In genomic region chr9:94084314-94084713, GRCh38 we compare ENCODE assay signal across 8 cellular contexts. TPM values are rescaled to one million over a fixed set of nuclear protein-coding genes. Genes with fewer than 3 reads are reported as not detected.
DNase-seq lines count a peak whose midpoint lies in the region; ATAC-seq and TF ChIP-seq lines count a peak whose summit lies in the region.

A gene with protein sequence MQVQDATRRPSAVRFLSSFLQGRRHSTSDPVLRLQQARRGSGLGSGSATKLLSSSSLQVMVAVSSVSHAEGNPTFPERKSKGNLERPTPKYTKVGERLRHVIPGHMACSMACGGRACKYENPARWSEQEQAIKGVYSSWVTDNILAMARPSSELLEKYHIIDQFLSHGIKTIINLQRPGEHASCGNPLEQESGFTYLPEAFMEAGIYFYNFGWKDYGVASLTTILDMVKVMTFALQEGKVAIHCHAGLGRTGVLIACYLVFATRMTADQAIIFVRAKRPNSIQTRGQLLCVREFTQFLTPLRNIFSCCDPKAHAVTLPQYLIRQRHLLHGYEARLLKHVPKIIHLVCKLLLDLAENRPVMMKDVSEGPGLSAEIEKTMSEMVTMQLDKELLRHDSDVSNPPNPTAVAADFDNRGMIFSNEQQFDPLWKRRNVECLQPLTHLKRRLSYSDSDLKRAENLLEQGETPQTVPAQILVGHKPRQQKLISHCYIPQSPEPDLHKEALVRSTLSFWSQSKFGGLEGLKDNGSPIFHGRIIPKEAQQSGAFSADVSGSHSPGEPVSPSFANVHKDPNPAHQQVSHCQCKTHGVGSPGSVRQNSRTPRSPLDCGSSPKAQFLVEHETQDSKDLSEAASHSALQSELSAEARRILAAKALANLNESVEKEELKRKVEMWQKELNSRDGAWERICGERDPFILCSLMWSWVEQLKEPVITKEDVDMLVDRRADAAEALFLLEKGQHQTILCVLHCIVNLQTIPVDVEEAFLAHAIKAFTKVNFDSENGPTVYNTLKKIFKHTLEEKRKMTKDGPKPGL (plus strand): TSS chr9:94084464. CDS start chr9:94084531, 67 bp downstream.

- no peaks in the 10 kb centered on the region for H4K20me1 ChIP-seq in neural progenitor cell (ENCODE audit: low read depth)
- no peaks in the 10 kb centered on the region for H4K20me1 ChIP-seq in MM.1S (ENCODE audit: insufficient read depth, low read length)

- no peaks in the 10 kb centered on the region for H3K9me2 ChIP-seq in MM.1S (replicated peaks; ENCODE audit: insufficient read depth, low read length)

- H3K9ac ChIP-seq in neural progenitor cell, result no peak within 1 kb of the TSS
- H3K9ac ChIP-seq in MM.1S (ENCODE audit: low read length), result no peak within 1 kb of the TSS

- no peak within 1 kb of the TSS for H3K4me3 ChIP-seq in fibroblast of mammary gland (ENCODE audit: control insufficient read depth, low read depth, low read length)
- H3K4me3 ChIP-seq in neural progenitor cell, result peak within 1 kb of the TSS; percentile 16
- H3K4me3 ChIP-seq in MM.1S (ENCODE audit: low read length), result no peak within 1 kb of the TSS

- TF ChIP-seq CTCF in fibroblast of mammary gland (conservative IDR thresholded peaks at IDR 0.05; ENCODE audit: control insufficient read depth, insufficient read depth, low read depth, low read length) (no peak), neural progenitor cell (IDR thresholded peaks at IDR 0.05) (no peak), MM.1S (IDR thresholded peaks at IDR 0.05; ENCODE audit: low read length) (no peak)

- POLR2A ChIA-PET in activated CD4-positive, alpha-beta T cell treated with anti-CD3 and anti-CD28 coated beads, Interleukin-2, amount 10 ng/mL, durations not matched to agents 7 days and 5 days (lab: Charles Lee), result no interaction called here

- peaks cover 18% of the 10 kb centered on the region for H3K4me1 ChIP-seq in neural progenitor cell
- H3K4me1 ChIP-seq in MM.1S (ENCODE audit: low read length), result no peaks in the 10 kb centered on the region

- peaks cover 56% of the 10 kb centered on the region for H3K4me1 Mint-ChIP-seq in neural progenitor cell
- peaks cover 2% of the 10 kb centered on the region for H3K4me1 Mint-ChIP-seq in activated CD4-positive, alpha-beta T cell treated with anti-CD3 and anti-CD28 coated beads, Interleukin-2, amount 10 ng/mL, durations not matched to agents 7 days and 5 days
- H3K4me1 Mint-ChIP-seq in natural killer cell treated with Interleukin-12 subunit alpha and Interleukin-12 subunit beta and Interleukin-15 and Interleukin-18, amount 100 ng/mL, for 72 hours (ENCODE audit: low read depth in 2 of 2), result peaks cover 0 to 5% of the 10 kb centered on the region in 2 donors

- peaks cover 10% of the 10 kb centered on the region for H3K36me3 Mint-ChIP-seq in neural progenitor cell
- H3K36me3 Mint-ChIP-seq in activated CD4-positive, alpha-beta T cell treated with anti-CD3 and anti-CD28 coated beads, Interleukin-2, amount 10 ng/mL, durations not matched to agents 7 days and 5 days (ENCODE audit: low read depth), result peaks cover 4% of the 10 kb centered on the region
- H3K36me3 Mint-ChIP-seq in natural killer cell treated with Interleukin-12 subunit alpha and Interleukin-12 subunit beta and Interleukin-15 and Interleukin-18, amount 100 ng/mL, for 72 hours, result no peaks in the 10 kb centered on the region

- H3K9me3 ChIP-seq in neural progenitor cell (ENCODE audit: low read depth), result no peaks in the 10 kb centered on the region
- no peaks in the 10 kb centered on the region for H3K9me3 ChIP-seq in MM.1S (replicated peaks; ENCODE audit: insufficient read depth, low read length)

- peak; percentile 56 for DNase-seq in EL
- peak; percentile 76 for DNase-seq in NCI-H460 (ENCODE audit: extremely low read depth, low read depth)
- peak; percentile 75 for DNase-seq in fibroblast of mammary gland (ENCODE audit: low read depth)
- peak; percentile 78 for DNase-seq in neural progenitor cell (ENCODE audit: low spot score)
- DNase-seq in activated CD4-positive, alpha-beta T cell treated with anti-CD3 and anti-CD28 coated beads, Interleukin-2, amount 10 ng/mL, durations not matched to agents 7 days and 5 days, result no peak
- no peak for DNase-seq in natural killer cell treated with Interleukin-12 subunit alpha and Interleukin-12 subunit beta and Interleukin-15 and Interleukin-18, amount 100 ng/mL, for 72 hours (ENCODE audit: low spot score)
- no peak for DNase-seq in MM.1S
- no peak for DNase-seq in cortex of kidney (lab: John Stamatoyannopoulos, UW)

- CTCF ChIA-PET in activated CD4-positive, alpha-beta T cell treated with anti-CD3 and anti-CD28 coated beads, Interleukin-2, amount 10 ng/mL, durations not matched to agents 7 days and 5 days (lab: Charles Lee), result no interaction called here

- no peaks in the 10 kb centered on the region for H3K36me3 ChIP-seq in neural progenitor cell
- no peaks in the 10 kb centered on the region for H3K36me3 ChIP-seq in MM.1S (replicated peaks; ENCODE audit: insufficient read depth, low read length)

- H3K79me2 ChIP-seq in neural progenitor cell (ENCODE audit: low read depth) (no peaks in the 10 kb centered on the region), MM.1S (ENCODE audit: low read length) (no peaks in the 10 kb centered on the region)

- no peak within 1 kb of the TSS for H3K27ac ChIP-seq in neural progenitor cell
- H3K27ac ChIP-seq in MM.1S (ENCODE audit: low read length), result no peak within 1 kb of the TSS

- H3F3A ChIP-seq in neural progenitor cell (ENCODE audit: low read depth) (no peaks in the 10 kb centered on the region), MM.1S (ENCODE audit: insufficient read depth, low read length) (no peaks in the 10 kb centered on the region)

- H3K27me3 ChIP-seq in neural progenitor cell (no peaks in the 10 kb centered on the region), MM.1S (replicated peaks; ENCODE audit: insufficient read depth, low read length) (no peaks in the 10 kb centered on the region)

- H3K27me3 Mint-ChIP-seq in neural progenitor cell (ENCODE audit: insufficient read depth, low read depth), result no peaks in the 10 kb centered on the region
- no peaks in the 10 kb centered on the region for H3K27me3 Mint-ChIP-seq in activated CD4-positive, alpha-beta T cell treated with anti-CD3 and anti-CD28 coated beads, Interleukin-2, amount 10 ng/mL, durations not matched to agents 7 days and 5 days
- H3K27me3 Mint-ChIP-seq in natural killer cell treated with Interleukin-12 subunit alpha and Interleukin-12 subunit beta and Interleukin-15 and Interleukin-18, amount 100 ng/mL, for 72 hours, result no peaks in the 10 kb centered on the region

- H3K27ac Mint-ChIP-seq in neural progenitor cell, result peak within 1 kb of the TSS; percentile 84
- H3K27ac Mint-ChIP-seq in activated CD4-positive, alpha-beta T cell treated with anti-CD3 and anti-CD28 coated beads, Interleukin-2, amount 10 ng/mL, durations not matched to agents 7 days and 5 days, result no peak within 1 kb of the TSS
- H3K27ac Mint-ChIP-seq in natural killer cell treated with Interleukin-12 subunit alpha and Interleukin-12 subunit beta and Interleukin-15 and Interleukin-18, amount 100 ng/mL, for 72 hours, result no peak within 1 kb of the TSS

- H2AFZ ChIP-seq in neural progenitor cell (replicated peaks) (peak within 1 kb of the TSS; percentile 22), MM.1S (ENCODE audit: low read length) (no peak within 1 kb of the TSS)

- H3K9me3 Mint-ChIP-seq in neural progenitor cell, result no peaks in the 10 kb centered on the region
- H3K9me3 Mint-ChIP-seq in activated CD4-positive, alpha-beta T cell treated with anti-CD3 and anti-CD28 coated beads, Interleukin-2, amount 10 ng/mL, durations not matched to agents 7 days and 5 days, result no peaks in the 10 kb centered on the region
- no peaks in the 10 kb centered on the region for H3K9me3 Mint-ChIP-seq in natural killer cell treated with Interleukin-12 subunit alpha and Interleukin-12 subunit beta and Interleukin-15 and Interleukin-18, amount 100 ng/mL, for 72 hours

- H3K4me3 Mint-ChIP-seq in neural progenitor cell, result peak within 1 kb of the TSS; percentile 81
- H3K4me3 Mint-ChIP-seq in activated CD4-positive, alpha-beta T cell treated with anti-CD3 and anti-CD28 coated beads, Interleukin-2, amount 10 ng/mL, durations not matched to agents 7 days and 5 days, result no peak within 1 kb of the TSS
- no peak within 1 kb of the TSS for H3K4me3 Mint-ChIP-seq in natural killer cell treated with Interleukin-12 subunit alpha and Interleukin-12 subunit beta and Interleukin-15 and Interleukin-18, amount 100 ng/mL, for 72 hours

- no peak for ATAC-seq in natural killer cell treated with Interleukin-12 subunit alpha and Interleukin-12 subunit beta and Interleukin-15 and Interleukin-18, amount 100 ng/mL, for 72 hours

- H3K4me2 ChIP-seq in neural progenitor cell (peak within 1 kb of the TSS; percentile 54), MM.1S (ENCODE audit: low read depth, low read length) (no peak within 1 kb of the TSS)

RNA-seq across cellular contexts. Expression of the gene that starts here (rescaled TPM):
- total RNA-seq in NCI-H460 (2014; rRNA removed; shearing (Covaris generic)), result 31.6 and 36.0 TPM in 2 replicates
- polyA plus RNA-seq in NCI-H460 (2014; cell fraction: nucleus; rRNA removed), result 20.6 and 30.5 TPM in 2 replicates
- total RNA-seq in neural progenitor cell (ENCODE audit: low replicate concordance), result 14.4 and 15.9 TPM in 2 replicates
- total RNA-seq in activated CD4-positive, alpha-beta T cell treated with anti-CD3 and anti-CD28 coated beads, Interleukin-2, amount 10 ng/mL, durations not matched to agents 7 days and 5 days, result 1 to 10 TPM; 5.2 to 5.7 TPM
- total RNA-seq in natural killer cell treated with Interleukin-12 subunit alpha and Interleukin-12 subunit beta and Interleukin-15 and Interleukin-18, amount 100 ng/mL, for 72 hours, result 1 to 10 TPM; 5.1 to 6.8 TPM

Comparison
In these comparisons a context has a peak if more than half of its experiments do, and no peak if none do; other contexts are left out.
1. DNase-seq: peak in EL (single experiment), NCI-H460 (single experiment), fibroblast of mammary gland (single experiment) and neural progenitor cell (single experiment); none in activated CD4-positive, alpha-beta T cell treated with anti-CD3 and anti-CD28 coated beads, Interleukin-2, amount 10 ng/mL, durations not matched to agents 7 days and 5 days (single experiment), natural killer cell treated with Interleukin-12 subunit alpha and Interleukin-12 subunit beta and Interleukin-15 and Interleukin-18, amount 100 ng/mL, for 72 hours (single experiment), MM.1S (single experiment) and cortex of kidney (single experiment).